ENCODE assay signal across 15 cellular contexts in the genomic region with DNA sequence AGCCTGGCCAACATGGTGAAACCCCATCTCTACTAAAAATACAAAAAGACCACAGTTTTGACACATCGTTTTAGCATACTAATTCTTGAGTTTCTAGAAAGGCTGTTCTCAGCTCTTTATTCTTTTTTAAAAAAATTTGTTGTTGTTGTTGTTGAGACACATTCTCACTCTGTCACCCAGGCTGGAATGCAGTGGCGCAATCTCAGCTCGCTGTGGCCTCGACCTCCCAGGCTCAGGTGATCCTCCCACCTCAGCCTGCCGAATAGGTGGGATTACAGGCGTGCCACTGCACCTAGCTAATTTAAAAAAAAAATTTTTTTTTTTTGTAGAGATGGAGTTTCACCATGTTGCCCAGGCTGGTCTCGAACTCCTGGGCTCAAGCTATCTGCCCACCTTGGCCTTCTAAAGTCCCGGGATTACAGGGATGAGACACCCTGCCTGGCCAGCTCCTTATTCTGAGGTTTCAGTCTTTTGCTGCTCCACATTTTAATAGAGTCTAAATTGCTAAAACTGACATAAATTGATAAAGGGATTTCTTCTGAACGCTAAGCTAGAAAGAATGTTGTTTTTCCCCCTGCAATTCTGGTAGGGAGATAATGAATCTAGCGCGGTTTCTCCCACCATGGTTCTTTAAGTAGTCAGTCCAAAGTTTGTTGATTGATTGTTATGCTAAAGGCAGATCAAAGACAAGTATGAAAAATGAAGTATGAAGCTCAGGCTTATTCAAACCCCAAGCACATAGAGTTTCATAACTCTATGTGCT. TPM values are rescaled to one million over a fixed set of nuclear protein-coding genes. Genes with fewer than 3 reads are reported as not detected.
DNase-seq lines count a peak whose midpoint lies in the region; ATAC-seq and TF ChIP-seq lines count a peak whose summit lies in the region.
"Had no signal": no experiment of that assay in that cellular context is flagged by ENCODE, and none has a peak within 500 bp of the region (broad histone marks: within the 10 kb centered on the region; RNA-seq: fewer than 3 reads in every experiment).

No MANE protein-coding gene starts in this region.

- no TSS peak for BruUV-seq in Caco-2 (replicated peaks; lab: Mats Ljungman, UMichigan)

- TF ChIP-seq POLR2A in Peyer's patch (IDR thresholded peaks at IDR 0.05) (no peak), spleen (IDR thresholded peaks at IDR 0.05) (no peak)

- H3K18ac ChIP-seq in mesenchymal stem cell (ENCODE audit: low read depth in 1 of 2, low read length in 2 of 2): no peak overlapping the region

- no peak overlapping the region for H3K4ac ChIP-seq in mesenchymal stem cell (ENCODE audit: low read depth in 1 of 2, low read length in 2 of 2)

- POLR2A ChIA-PET in Caco-2 (lab: Charles Lee): interaction anchor here (1.0 to 1.5 kb wide), 3 partner anchors 25 to 39 kb away, joined by 6 to 10 read pairs (median 6); no protein-coding TSS in a partner anchor

- peak overlapping the region in 3 of 4 donors; percentile 28 to 79 (median 70) for H3K27ac ChIP-seq in Peyer's patch
- peak overlapping the region; percentile 21 for H3K27ac ChIP-seq in foreskin keratinocyte
- no peak overlapping the region for H3K27ac ChIP-seq in spleen
- no peak overlapping the region for H3K27ac ChIP-seq in mesenchymal stem cell (ENCODE audit: low read length, poor library complexity, severe bottlenecking)

- no peaks in the 10 kb centered on the region for H3K9me3 Mint-ChIP-seq in Caco-2 (ENCODE audit: unreplicated experiment)
- H3K9me3 Mint-ChIP-seq: CD4-positive, alpha-beta memory T cell had no signal

- peak overlapping the region; percentile 70 for H3K4me3 Mint-ChIP-seq in Caco-2 (ENCODE audit: unreplicated experiment)
- H3K4me3 Mint-ChIP-seq: CD4-positive, alpha-beta memory T cell; IgD-negative memory B cell had no signal

- no peaks in the 10 kb centered on the region for H3K79me1 ChIP-seq in mesenchymal stem cell (replicated peaks; ENCODE audit: low read length, poor library complexity, severe bottlenecking)

- H2BK15ac ChIP-seq in mesenchymal stem cell (ENCODE audit: low read depth, poor library complexity, severe bottlenecking): no peak overlapping the region

- ATAC-seq in foreskin keratinocyte (no peak), HG02870 (IDR thresholded peaks at IDR 0.05; ENCODE audit: unreplicated experiment) (no peak), GM18498 (IDR thresholded peaks at IDR 0.05; ENCODE audit: unreplicated experiment) (no peak)

- no peaks in the 10 kb centered on the region for H3K27me3 ChIP-seq in Caco-2 (replicated peaks; ENCODE audit: control insufficient read depth, insufficient read depth, low read length)
- no peaks in the 10 kb centered on the region for H3K27me3 ChIP-seq in Peyer's patch
- no peaks in the 10 kb centered on the region for H3K27me3 ChIP-seq in foreskin keratinocyte
- H3K27me3 ChIP-seq in spleen (replicated peaks in 1 of 7): no peaks in the 10 kb centered on the region
- H3K27me3 ChIP-seq in mesenchymal stem cell (ENCODE audit: control insufficient read depth in 1 of 2, insufficient read depth in 1 of 2, low read length in 2 of 2): peaks cover 0 to 8% of the 10 kb centered on the region in 2 experiments

- H3K36me3 ChIP-seq in Caco-2 (ENCODE audit: control insufficient read depth, insufficient read depth, low read length): no peaks in the 10 kb centered on the region; the same call in 1 of the 2 replicates
- no peaks in the 10 kb centered on the region for H3K36me3 ChIP-seq in Peyer's patch
- no peaks in the 10 kb centered on the region for H3K36me3 ChIP-seq in spleen
- no peaks in the 10 kb centered on the region for H3K36me3 ChIP-seq in mesenchymal stem cell (ENCODE audit: control insufficient read depth in 1 of 2, insufficient read depth in 2 of 2, low read depth in 1 of 2, low read length in 2 of 2)

- 84 to 93% (median 92%) methylated on average over 11 of the region's 11 CpGs for WGBS in spleen, 5 donors
- 78% methylated on average over 10 of the region's 11 CpGs for WGBS in mesenchymal stem cell

- DNase-seq in Caco-2: peak; percentile 40 to 48
- DNase-seq in Peyer's patch: no peak
- no peak for DNase-seq in foreskin keratinocyte
- peak; percentile 28 for DNase-seq in spleen
- DNase-seq in GM19240 (ENCODE audit: insufficient read length, low spot score): no peak
- DNase-seq in mesenchymal stem cell: no peak
- DNase-seq: ACHN; CD4-positive, alpha-beta memory T cell; GF-D8; NCI-H1436; NCI-H2029 treated with DMSO at 0.1 percent for 48 hours; NCI-H510A treated with DMSO at 0.1 percent for 48 hours had no signal

- no peaks in the 10 kb centered on the region for H3K9me3 ChIP-seq in Caco-2
- H3K9me3 ChIP-seq in Peyer's patch: no peaks in the 10 kb centered on the region
- H3K9me3 ChIP-seq in spleen: no peaks in the 10 kb centered on the region
- no peaks in the 10 kb centered on the region for H3K9me3 ChIP-seq in mesenchymal stem cell (ENCODE audit: control insufficient read depth, low read length)

- H2AFZ ChIP-seq in mesenchymal stem cell (ENCODE audit: low read depth, low read length): no peak overlapping the region

- no peak overlapping the region for H2BK12ac ChIP-seq in mesenchymal stem cell (ENCODE audit: low read length in 2 of 2)

- H2BK120ac ChIP-seq in mesenchymal stem cell (ENCODE audit: low read depth, low read length): no peak overlapping the region

- no peak overlapping the region for H2BK5ac ChIP-seq in mesenchymal stem cell (ENCODE audit: low read depth, low read length, poor library complexity, severe bottlenecking)

- CTCF ChIA-PET in Caco-2 (lab: Charles Lee): interaction anchor here (0.6 to 1.1 kb wide), 2 partner anchors 29 to 276 kb away, joined by 4 to 5 read pairs; no protein-coding TSS in a partner anchor

- intact Hi-C loops in Caco-2 (cut with micrococcal nuclease; ENCODE audit: unreplicated experiment) (no loop called here), spleen (cut with DNase I; ENCODE audit: low total_unique reads) (no loop called here)

- peaks cover 38% of the 10 kb centered on the region for H3K4me1 Mint-ChIP-seq in Caco-2 (ENCODE audit: low read depth, unreplicated experiment)
- H3K4me1 Mint-ChIP-seq: CD4-positive, alpha-beta memory T cell had no signal

- no peak overlapping the region for H3K4me2 ChIP-seq in mesenchymal stem cell (ENCODE audit: low read length, poor library complexity, severe bottlenecking)

- H3K36me3 Mint-ChIP-seq in Caco-2 (ENCODE audit: insufficient read depth, unreplicated experiment): peaks cover 41% of the 10 kb centered on the region
- H3K36me3 Mint-ChIP-seq: CD4-positive, alpha-beta memory T cell; IgD-negative memory B cell had no signal

- H2AK5ac ChIP-seq in mesenchymal stem cell (ENCODE audit: low read length, severe bottlenecking): no peak overlapping the region

- no peak overlapping the region for H4K8ac ChIP-seq in mesenchymal stem cell (ENCODE audit: low read length)

- H3K4me3 ChIP-seq in Caco-2 (ENCODE audit: low read depth, low read length) (no peak overlapping the region), Peyer's patch (peak overlapping the region in 1 of 4 donors; percentile 11), spleen (no peak overlapping the region), mesenchymal stem cell (ENCODE audit: insufficient read depth in 1 of 2, low read depth in 1 of 2, low read length in 2 of 2) (no peak overlapping the region)

- no peak overlapping the region for H3K9ac ChIP-seq in mesenchymal stem cell (ENCODE audit: low read length)

- no peak overlapping the region for H3K14ac ChIP-seq in mesenchymal stem cell (ENCODE audit: low read length in 2 of 2)

- peak overlapping the region; percentile 99 for H3K27ac Mint-ChIP-seq in Caco-2 (ENCODE audit: unreplicated experiment)
- H3K27ac Mint-ChIP-seq: IgD-negative memory B cell had no signal

- H3K27me3 Mint-ChIP-seq in Caco-2 (ENCODE audit: insufficient read depth, unreplicated experiment): no peaks in the 10 kb centered on the region

- no peak overlapping the region for H3K23ac ChIP-seq in mesenchymal stem cell (ENCODE audit: low read length in 2 of 2)

- no peak overlapping the region for H4K91ac ChIP-seq in mesenchymal stem cell (ENCODE audit: low read length)

- peaks cover 87% of the 10 kb centered on the region for H3K4me1 ChIP-seq in Caco-2
- H3K4me1 ChIP-seq in Peyer's patch: peaks cover 0 to 20% (median 3%) of the 10 kb centered on the region in 4 donors
- H3K4me1 ChIP-seq in foreskin keratinocyte: peaks cover 24% of the 10 kb centered on the region
- peaks cover 0 to 12% (median 0%) of the 10 kb centered on the region in 6 donors for H3K4me1 ChIP-seq in spleen
- H3K4me1 ChIP-seq in mesenchymal stem cell (ENCODE audit: control insufficient read depth, insufficient read depth, low read depth, low read length): peaks cover 11% of the 10 kb centered on the region

- no peak for TF ChIP-seq CTCF in Caco-2 (IDR thresholded peaks at IDR 0.05; ENCODE audit: insufficient read depth in 1 of 2, low read depth in 1 of 2, low read length in 1 of 2, severe bottlenecking in 1 of 2, unreplicated experiment in 1 of 2)
- TF ChIP-seq CTCF in Peyer's patch (IDR thresholded peaks at IDR 0.05): no peak
- TF ChIP-seq CTCF in foreskin keratinocyte (conservative IDR thresholded peaks at IDR 0.05): no peak
- no peak for TF ChIP-seq CTCF in spleen (IDR thresholded peaks at IDR 0.05 in 8 of 11, conservative IDR thresholded peaks at IDR 0.05 in 3 of 11)

RNA-seq across cellular contexts. Expression of gene CABLES1, which starts 32.6 kb away (rescaled TPM):
- total RNA-seq in Caco-2 (2022) (27.2 and 29.5 TPM in 2 replicates), Peyer's patch (10 to 100 TPM in 3 of 4 donors, 1 to 10 TPM in 1; 6.6 to 28.5 (median 19.5) TPM), foreskin keratinocyte (0.24 and 0.35 TPM in 2 replicates), spleen (10 to 100 TPM in 2 of 7 donors, 1 to 10 TPM in 5; 4.2 to 18.7 (median 8.0) TPM)
- polyA plus RNA-seq in foreskin keratinocyte (0.09 and 0.39 TPM in 2 replicates), spleen (1 to 10 TPM; 1.7 to 2.3 (median 1.8) TPM)
- 8.1 TPM for polyA plus RNA-seq in mesenchymal stem cell (2013, experiment 1 of 2)
- 8.9 TPM for polyA plus RNA-seq in mesenchymal stem cell (2013, experiment 2 of 2)
- polyA plus RNA-seq: CD4-positive, alpha-beta memory T cell had no signal

Comparison
In these comparisons a context has a peak if more than half of its experiments do, and no peak if none do; other contexts are left out.
1. DNase-seq: peak in Caco-2 (2 of 2) and spleen (single experiment); none in Peyer's patch (0 of 3), foreskin keratinocyte (0 of 2), GM19240 (single experiment) and mesenchymal stem cell (single experiment).
2. H3K27ac ChIP-seq: peak in Peyer's patch (3 of 4) and foreskin keratinocyte (single experiment); none in spleen (0 of 8) and mesenchymal stem cell (single experiment).